10 cellular contexts compared by ENCODE assay signal in genomic region chr2:53785378-53785777, GRCh38. TPM values are rescaled to one million over a fixed set of nuclear protein-coding genes. Genes with fewer than 3 reads are reported as not detected.
A peak's percentile ranks its signal among the peaks of the same experiment; 100 is the strongest.
DNase-seq lines count a peak whose midpoint lies in the region; ATAC-seq and TF ChIP-seq lines count a peak whose summit lies in the region.
"Had no signal": no experiment of that assay in that cellular context is flagged by ENCODE, and none has a peak within 500 bp of the region (broad histone marks: within the 10 kb centered on the region; RNA-seq: fewer than 3 reads in every experiment).

No MANE protein-coding gene starts in this region.

- H3K9ac ChIP-seq in Loucy (ENCODE audit: low read depth, low read length, poor library complexity, severe bottlenecking): peak overlapping the region; percentile 94
- peak overlapping the region in 1 of 2 donors; percentile 81 for H3K9ac ChIP-seq in duodenal mucosa (ENCODE audit: low read depth in 1 of 2, low read length in 2 of 2)
- H3K9ac ChIP-seq in neural progenitor cell: peak overlapping the region; percentile 80

- H3K4me3 ChIP-seq in Loucy (ENCODE audit: low read length, poor library complexity, severe bottlenecking) (peak overlapping the region; percentile 82), duodenal mucosa (ENCODE audit: low read depth in 1 of 2, low read length in 2 of 2) (peak overlapping the region; percentile 100), neural progenitor cell (peak overlapping the region; percentile 75)

- no peaks in the 10 kb centered on the region for H3K27me3 Mint-ChIP-seq in CD4-positive, alpha-beta T cell
- peaks cover 2% of the 10 kb centered on the region for H3K27me3 Mint-ChIP-seq in neural progenitor cell (ENCODE audit: insufficient read depth, low read depth)

- peaks cover 96% of the 10 kb centered on the region for H3K79me2 ChIP-seq in Loucy (ENCODE audit: insufficient read depth, low read length)
- H3K79me2 ChIP-seq in neural progenitor cell (ENCODE audit: low read depth): peaks cover 97% of the 10 kb centered on the region

- H3K36me3 ChIP-seq in Loucy (ENCODE audit: insufficient read depth, low read length) (peaks cover 3% of the 10 kb centered on the region; the same call in 1 of the 2 replicates), duodenal mucosa (ENCODE audit: control insufficient read depth in 1 of 2, insufficient read depth in 2 of 2, low read length in 2 of 2) (peaks cover 0 to 5% of the 10 kb centered on the region in 2 donors), neural progenitor cell (no peaks in the 10 kb centered on the region)

- H3K4me2 ChIP-seq in Loucy (ENCODE audit: low read depth, low read length, poor library complexity, severe bottlenecking): peak overlapping the region; percentile 91
- H3K4me2 ChIP-seq in neural progenitor cell: peak overlapping the region; percentile 100

- DNase-seq in CD4-positive, alpha-beta T cell: no peak
- DNase-seq in neural progenitor cell (ENCODE audit: low spot score): no peak
- DNase-seq in medulla oblongata (ENCODE audit: extremely low spot score): no peak
- no peak for DNase-seq in COLO668 (lab: John Stamatoyannopoulos, UW; ENCODE audit: unreplicated experiment)
- no peak for DNase-seq in stimulated activated CD4-positive, alpha-beta T cell treated with anti-CD3 and anti-CD28 coated beads, Interleukin-1b, Interleukin-23, amount 100 ng/mL, for 48 hours
- DNase-seq: Kasumi-1, posterior cingulate gyrus had no signal

- ATAC-seq in CD4-positive, alpha-beta T cell (ENCODE audit: poor library complexity): no peak
- no peak for ATAC-seq in GM19328 (IDR thresholded peaks at IDR 0.05; ENCODE audit: unreplicated experiment)

- intact Hi-C loops in CD4-positive, alpha-beta T cell (cut with DNase I, micrococcal nuclease): loop anchor here (2.0 to 10.0 kb wide), 6 partner anchors 15 to 1909 kb away; partner anchors contain the start of genes CLHC1 (in 1 of the 2), EML6 (in 1 of the 2), PNPT1 (in 1 of the 2) and PPP4R3B (in 1 of the 2)

- CTCF ChIA-PET in CD4-positive, alpha-beta T cell (lab: Charles Lee): interaction anchor here (2.9 kb wide), 1 partner anchor 17 kb away, joined by 18 read pairs; the partner anchor contains the start of gene CHAC2

- no peaks in the 10 kb centered on the region for H3K9me3 ChIP-seq in CD4-positive, alpha-beta T cell (ENCODE audit: control insufficient read depth, low read length)
- H3K9me3 ChIP-seq in Loucy (ENCODE audit: insufficient read depth, low read depth, low read length): no peaks in the 10 kb centered on the region
- no peaks in the 10 kb centered on the region for H3K9me3 ChIP-seq in duodenal mucosa (ENCODE audit: control insufficient read depth in 1 of 2, low read length in 2 of 2)
- H3K9me3 ChIP-seq in neural progenitor cell (ENCODE audit: low read depth): no peaks in the 10 kb centered on the region

- no peaks in the 10 kb centered on the region for H3K9me2 ChIP-seq in Loucy (replicated peaks; ENCODE audit: low read depth, low read length)

- no peaks in the 10 kb centered on the region for H3K9me3 Mint-ChIP-seq in CD4-positive, alpha-beta T cell
- H3K9me3 Mint-ChIP-seq in neural progenitor cell: no peaks in the 10 kb centered on the region

- no peak for TF ChIP-seq CTCF in CD4-positive, alpha-beta T cell (IDR thresholded peaks at IDR 0.05)
- no peak for TF ChIP-seq CTCF in Loucy (conservative IDR thresholded peaks at IDR 0.05; ENCODE audit: low read length)
- no peak for TF ChIP-seq CTCF in neural progenitor cell (IDR thresholded peaks at IDR 0.05)

- H3F3A ChIP-seq in Loucy (ENCODE audit: low read depth) (no peaks in the 10 kb centered on the region), neural progenitor cell (ENCODE audit: low read depth) (peaks cover 13% of the 10 kb centered on the region)

- H4K20me1 ChIP-seq in Loucy (ENCODE audit: insufficient read depth, low read length, poor library complexity, severe bottlenecking) (peaks cover 48% of the 10 kb centered on the region), neural progenitor cell (ENCODE audit: low read depth) (peaks cover 39% of the 10 kb centered on the region)

- H3K4me1 Mint-ChIP-seq in CD4-positive, alpha-beta T cell (ENCODE audit: low read depth): peaks cover 51% of the 10 kb centered on the region
- H3K4me1 Mint-ChIP-seq in neural progenitor cell: peaks cover 33% of the 10 kb centered on the region

- H3K4me3 Mint-ChIP-seq in CD4-positive, alpha-beta T cell: peak overlapping the region; percentile 97
- peak overlapping the region; percentile 98 for H3K4me3 Mint-ChIP-seq in neural progenitor cell

- no peaks in the 10 kb centered on the region for H3K27me3 ChIP-seq in CD4-positive, alpha-beta T cell (ENCODE audit: control insufficient read depth, insufficient read depth, low read length)
- H3K27me3 ChIP-seq in Loucy (ENCODE audit: insufficient read depth, low read length, poor library complexity, severe bottlenecking) (no peaks in the 10 kb centered on the region), duodenal mucosa (ENCODE audit: control insufficient read depth in 1 of 2, insufficient read depth in 2 of 2, low read length in 2 of 2) (no peaks in the 10 kb centered on the region), neural progenitor cell (no peaks in the 10 kb centered on the region)

- no peak overlapping the region for H2AFZ ChIP-seq in Loucy (ENCODE audit: low read length)
- no peak overlapping the region for H2AFZ ChIP-seq in neural progenitor cell (replicated peaks)

- H3K27ac Mint-ChIP-seq in CD4-positive, alpha-beta T cell: peak overlapping the region; percentile 86
- H3K27ac Mint-ChIP-seq in neural progenitor cell: no peak overlapping the region

- H3K4me1 ChIP-seq in Loucy (ENCODE audit: insufficient read depth, low read length, poor library complexity, severe bottlenecking) (peaks cover 59% of the 10 kb centered on the region), duodenal mucosa (ENCODE audit: control insufficient read depth in 1 of 2, insufficient read depth in 2 of 2, low read length in 2 of 2) (peaks cover 31 to 32% of the 10 kb centered on the region in 2 donors), neural progenitor cell (peaks cover 21% of the 10 kb centered on the region)

- POLR2A ChIA-PET in CD4-positive, alpha-beta T cell (lab: Charles Lee): interaction anchor here (6.2 kb wide), 1 partner anchor 17 kb away, joined by 82 read pairs; the partner anchor contains the start of gene CHAC2

- H3K36me3 Mint-ChIP-seq in CD4-positive, alpha-beta T cell (ENCODE audit: low read depth): peaks cover 32% of the 10 kb centered on the region
- H3K36me3 Mint-ChIP-seq in neural progenitor cell: peaks cover 6% of the 10 kb centered on the region

- no peak overlapping the region for H3K27ac ChIP-seq in CD4-positive, alpha-beta T cell (ENCODE audit: low read depth, low read length)
- H3K27ac ChIP-seq in duodenal mucosa (ENCODE audit: low read depth, low read length) (no peak overlapping the region), neural progenitor cell (no peak overlapping the region)

RNA-seq across cellular contexts. Expression of gene ASB3, which starts 1.4 kb away (rescaled TPM):
- total RNA-seq in CD4-positive, alpha-beta T cell: 10 to 100 TPM; 31.0 to 34.3 TPM
- total RNA-seq in neural progenitor cell (ENCODE audit: low replicate concordance): 49.2 and 71.9 TPM in 2 replicates

RNA-seq across cellular contexts. Expression of gene ERLEC1, which starts 1.5 kb away (rescaled TPM):
- 10 to 100 TPM; 14.5 to 14.7 TPM for total RNA-seq in CD4-positive, alpha-beta T cell
- total RNA-seq in neural progenitor cell (ENCODE audit: low replicate concordance): 33.3 and 43.4 TPM in 2 replicates

RNA-seq across cellular contexts. Expression of gene CHAC2, which starts 17.8 kb away (rescaled TPM):
- total RNA-seq in CD4-positive, alpha-beta T cell: under 1 TPM; 0.47 to 0.85 TPM
- 3.6 and 4.5 TPM in 2 replicates for total RNA-seq in neural progenitor cell (ENCODE audit: low replicate concordance)
